ENCODE assay signal across 10 cellular contexts in genomic region chr14:105219753-105220152, GRCh38. TPM values are rescaled to one million over a fixed set of nuclear protein-coding genes. Genes with fewer than 3 reads are reported as not detected.
"Had no signal": no experiment of that assay in that cellular context is flagged by ENCODE, and none has a peak within 500 bp of the region (broad histone marks: within the 10 kb centered on the region; RNA-seq: fewer than 3 reads in every experiment).

No MANE protein-coding gene starts in this region.

- H3K4me3 Mint-ChIP-seq: HFFc6, IgD-negative memory B cell had no signal

- H3K9me3 ChIP-seq: HAP-1 had no signal

- H3K27me3 Mint-ChIP-seq: IgD-negative memory B cell had no signal

- ATAC-seq: HCT116, HepG2 had no signal

- H3K9ac ChIP-seq: GM23248 had no signal

- H3K4me1 Mint-ChIP-seq: IgD-negative memory B cell had no signal

- H3K4me3 ChIP-seq: GM23248, HAP-1 had no signal

- H3K27ac ChIP-seq: GM23248, HL-60 had no signal

- H3K4me1 ChIP-seq: HAP-1 had no signal

- DNase-seq: GM23248, GOT3, H7, HFFc6, KBM-7 had no signal

- H2AFZ ChIP-seq: GM23248 had no signal

- H3K9me3 Mint-ChIP-seq: HFFc6 had no signal

- H3K27ac Mint-ChIP-seq: HFFc6, IgD-negative memory B cell had no signal

RNA-seq across cellular contexts. Expression of gene BTBD6, which starts 28.6 kb away (rescaled TPM):
- polyA plus RNA-seq: HepG2 had no signal

RNA-seq across cellular contexts. Expression of gene JAG2, which starts 51.2 kb away (rescaled TPM):
- polyA plus RNA-seq: GM23248, IgD-negative memory B cell had no signal
